ENCODE assay signal across 1 cellular context in genomic region chr6:52598123-52598823, GRCh38.
TF ChIP-seq lines count a peak whose summit lies in the region.

No MANE protein-coding gene starts in this region.

TF ChIP-seq in HepG2, 621 proteins besides CTCF, POLR2A, EP300 and RAD21 (continued from another document and continues in another):
- 0 out of 2 replicates have a peak, but pooled peaks have one; percentile 43 for TF ChIP-seq AKNA (CRISPR knock-in tag; IDR thresholded peaks at IDR 0.05; ENCODE audit: borderline replicate concordance)
- TF ChIP-seq PAF1 (CRISPR knock-in tag; IDR thresholded peaks at IDR 0.05), result no peak
- no peak; the same call in 1 of the 2 replicates for TF ChIP-seq BCL3 (CRISPR knock-in tag; IDR thresholded peaks at IDR 0.05)
- TF ChIP-seq KDM1A (CRISPR knock-in tag; IDR thresholded peaks at IDR 0.05), result peak; percentile 62; the same call in 1 of the 2 replicates
- 0 out of 2 replicates have a peak, but pooled peaks have one; percentile 77 for TF ChIP-seq ZNF430 (CRISPR knock-in tag; IDR thresholded peaks at IDR 0.05)
- no peak for TF ChIP-seq ZNF546 (CRISPR knock-in tag; conservative IDR thresholded peaks at IDR 0.05)
- no peak for TF ChIP-seq EEA1 (CRISPR knock-in tag; IDR thresholded peaks at IDR 0.05; ENCODE audit: borderline replicate concordance)
- no peak for TF ChIP-seq ZNF850 (CRISPR knock-in tag; conservative IDR thresholded peaks at IDR 0.05)
- TF ChIP-seq AFF4 (CRISPR knock-in tag; IDR thresholded peaks at IDR 0.05), result no peak
- no peak for TF ChIP-seq SRSF4 (IDR thresholded peaks at IDR 0.05; ENCODE audit: low read depth, low read length, poor library complexity, severe bottlenecking)
- no peak; the same call in none of the 2 replicates for TF ChIP-seq ZBTB38 (CRISPR knock-in tag; IDR thresholded peaks at IDR 0.05)
- TF ChIP-seq GPBP1L1 (CRISPR knock-in tag; IDR thresholded peaks at IDR 0.05), result no peak
- peak; percentile 73; the same call in 1 of the 2 replicates for TF ChIP-seq ZNF564 (CRISPR knock-in tag; IDR thresholded peaks at IDR 0.05)
- TF ChIP-seq ATM (IDR thresholded peaks at IDR 0.05; ENCODE audit: borderline replicate concordance), result no peak
- TF ChIP-seq HMGXB3 (CRISPR knock-in tag; IDR thresholded peaks at IDR 0.05; ENCODE audit: borderline replicate concordance), result peak; percentile 55; the same call in 1 of the 2 replicates
- TF ChIP-seq NFATC3 (CRISPR knock-in tag; IDR thresholded peaks at IDR 0.05), result no peak
- peak; percentile 56; the same call in 1 of the 2 replicates for TF ChIP-seq ZNF232 (CRISPR knock-in tag; IDR thresholded peaks at IDR 0.05; ENCODE audit: borderline replicate concordance)
- no peak for TF ChIP-seq CAMTA2 (CRISPR knock-in tag; IDR thresholded peaks at IDR 0.05; ENCODE audit: borderline replicate concordance)
- TF ChIP-seq ZNF740 (CRISPR knock-in tag; IDR thresholded peaks at IDR 0.05), result peak; percentile 74; the same call in 1 of the 2 replicates
- TF ChIP-seq GMEB2 (CRISPR knock-in tag; IDR thresholded peaks at IDR 0.05; ENCODE audit: low read depth), result no peak
- peak; percentile 88 for TF ChIP-seq TBX2 (CRISPR knock-in tag; IDR thresholded peaks at IDR 0.05; ENCODE audit: borderline replicate concordance)
- TF ChIP-seq ZNF280B (CRISPR knock-in tag; IDR thresholded peaks at IDR 0.05; ENCODE audit: borderline replicate concordance), result 0 out of 2 replicates have a peak, but pooled peaks have one; percentile 34
- TF ChIP-seq SMARCC2 (IDR thresholded peaks at IDR 0.05), result 0 out of 2 replicates have a peak, but pooled peaks have one; percentile 3
- no peak for TF ChIP-seq ZSCAN21 (CRISPR knock-in tag; IDR thresholded peaks at IDR 0.05; ENCODE audit: borderline replicate concordance)
- TF ChIP-seq PRPF4 (IDR thresholded peaks at IDR 0.05; ENCODE audit: low read depth, low read length, poor library complexity, severe bottlenecking), result peak; percentile 46
- peak; percentile 51; the same call in 1 of the 2 replicates for TF ChIP-seq MEIS1 (CRISPR knock-in tag; IDR thresholded peaks at IDR 0.05; ENCODE audit: borderline replicate concordance)
- peak; percentile 72; the same call in 1 of the 2 replicates for TF ChIP-seq HMG20B (CRISPR knock-in tag; conservative IDR thresholded peaks at IDR 0.05)
- TF ChIP-seq ZUFSP (CRISPR knock-in tag; IDR thresholded peaks at IDR 0.05; ENCODE audit: borderline replicate concordance), result no peak
- peak; percentile 45 for TF ChIP-seq ZNF18 (CRISPR knock-in tag; IDR thresholded peaks at IDR 0.05; ENCODE audit: insufficient replicate concordance)
- no peak for TF ChIP-seq ZNF20 (CRISPR knock-in tag; IDR thresholded peaks at IDR 0.05)
- TF ChIP-seq IKZF1 (IDR thresholded peaks at IDR 0.05), result no peak
